Comparison of ENCODE assay signal across 26 cellular contexts in genomic region chr21:32406405-32406804, GRCh38. TPM values are rescaled to one million over a fixed set of nuclear protein-coding genes. Genes with fewer than 3 reads are reported as not detected.
DNase-seq lines count a peak whose midpoint lies in the region; ATAC-seq, FAIRE-seq and TF ChIP-seq lines count a peak whose summit lies in the region.
"Had no signal": no experiment of that assay in that cellular context is flagged by ENCODE, and none has a peak within 500 bp of the region (broad histone marks: within the 10 kb centered on the region; RNA-seq: fewer than 3 reads in every experiment).

No MANE protein-coding gene starts in this region.

- H3K4me3 ChIP-seq in astrocyte (ENCODE audit: insufficient read depth, low read depth, low read length) (no peak overlapping the region), small intestine (ENCODE audit: low read depth in 1 of 2, low read length in 2 of 2) (no peak overlapping the region), PC-9 (no peak overlapping the region)
- H3K4me3 ChIP-seq: HAP-1 had no signal

- H2AFZ ChIP-seq in astrocyte (ENCODE audit: low read depth, low read length) (peak overlapping the region; percentile 26), PC-9 (no peak overlapping the region)

- TF ChIP-seq CTCF in astrocyte (IDR thresholded peaks at IDR 0.05; ENCODE audit: insufficient read depth, low read depth, low read length) (no peak), PC-9 (conservative IDR thresholded peaks at IDR 0.05) (no peak)

- H3K9me3 Mint-ChIP-seq in activated CD8-positive, alpha-beta memory T cell treated with anti-CD3 and anti-CD28 coated beads, Interleukin-2, amount 10 ng/mL, durations not matched to agents 7 days and 5 days (ENCODE audit: low read depth) = no peaks in the 10 kb centered on the region
- H3K9me3 Mint-ChIP-seq in astrocyte (ENCODE audit: unreplicated experiment) (no peaks in the 10 kb centered on the region), immature natural killer cell (no peaks in the 10 kb centered on the region)
- H3K9me3 Mint-ChIP-seq: activated naive CD4-positive, alpha-beta T cell treated with anti-CD3 and anti-CD28 coated beads, Interleukin-2, amount 50 U/mL, for 24 hours; nephron progenitor cell; stimulated activated memory B cell treated with anti-CD40 and anti-IgM and Interleukin-4, amounts not matched to agents 10 μg/mL and 1 μg/mL and 100 μg/mL, for 72 hours had no signal

- no peak for DNase-seq in activated CD8-positive, alpha-beta memory T cell treated with anti-CD3 and anti-CD28 coated beads, Interleukin-2, amount 10 ng/mL, durations not matched to agents 7 days and 5 days
- no peak for DNase-seq in activated CD8-positive, alpha-beta memory T cell treated with anti-CD3 and anti-CD28 coated beads for 24 hours
- DNase-seq in astrocyte (ENCODE audit: low read depth) (no peak), immature natural killer cell (no peak), small intestine (peak; percentile 76), GDM1 (lab: John Stamatoyannopoulos, UW) (no peak), PC-9 (no peak)
- DNase-seq in NK-92 treated with Interleukin-12 subunit alpha and Interleukin-12 subunit beta, amount 100 ng/mL, for 24 hours (lab: John Stamatoyannopoulos, UW) = no peak
- DNase-seq: 8988T; activated CD4-positive, alpha-beta T cell treated with anti-CD3 and anti-CD28 coated beads, Interleukin-2, amount 50 U/mL, for 48 hours; amniotic stem cell; brain microvascular endothelial cell; C1 segment of cervical spinal cord; COR-L47; DMS53; hypothalamus; MV-4-11; NCI-H1436 treated with DMSO at 0.1 percent for 48 hours; NCI-H226; nephron progenitor cell; T-helper 17 cell had no signal

- H3K9me3 ChIP-seq in astrocyte (ENCODE audit: insufficient read depth, low read depth, low read length) (no peaks in the 10 kb centered on the region), small intestine (ENCODE audit: control insufficient read depth, low read depth) (no peaks in the 10 kb centered on the region), PC-9 (ENCODE audit: insufficient read depth, low read depth) (no peaks in the 10 kb centered on the region)
- H3K9me3 ChIP-seq: HAP-1 had no signal

- H3K4me2 ChIP-seq in astrocyte (ENCODE audit: low read length) (no peak overlapping the region), PC-9 (no peak overlapping the region)

- no peak for ATAC-seq in activated CD8-positive, alpha-beta memory T cell treated with anti-CD3 and anti-CD28 coated beads, Interleukin-2, amount 10 ng/mL, durations not matched to agents 7 days and 5 days
- ATAC-seq: activated CD4-positive, CD25-positive, alpha-beta regulatory T cell treated with anti-CD3 and anti-CD28 coated beads, Interleukin-2, amount 50 U/mL, for 24 hours; stimulated activated memory B cell treated with anti-CD40 and anti-IgM and Interleukin-4, amounts not matched to agents 10 μg/mL and 1 μg/mL and 100 μg/mL, for 72 hours; T-helper 17 cell had no signal

- CTCF ChIA-PET in activated CD8-positive, alpha-beta memory T cell treated with anti-CD3 and anti-CD28 coated beads, Interleukin-2, amount 10 ng/mL, durations not matched to agents 7 days and 5 days (lab: Charles Lee) = interaction anchor here (2.6 to 7.3 kb wide), 2 partner anchors 163 to 194 kb away, joined by 17 to 66 read pairs; no protein-coding TSS in a partner anchor
- CTCF ChIA-PET in PC-9 (lab: Charles Lee) = no interaction called here

- no peaks in the 10 kb centered on the region for H3K36me3 ChIP-seq in astrocyte (ENCODE audit: insufficient read depth, low read length)
- H3K36me3 ChIP-seq in small intestine (ENCODE audit: control insufficient read depth in 2 of 2, insufficient read depth in 2 of 2, low read length in 2 of 2) = no peaks in the 10 kb centered on the region
- H3K36me3 ChIP-seq in PC-9 (ENCODE audit: low read depth) = no peaks in the 10 kb centered on the region
- H3K36me3 ChIP-seq: brain microvascular endothelial cell, HAP-1 had no signal

- no peaks in the 10 kb centered on the region for H3F3A ChIP-seq in PC-9 (ENCODE audit: insufficient read depth, low read depth)

- no peaks in the 10 kb centered on the region for H3K27me3 Mint-ChIP-seq in activated CD8-positive, alpha-beta memory T cell treated with anti-CD3 and anti-CD28 coated beads, Interleukin-2, amount 10 ng/mL, durations not matched to agents 7 days and 5 days
- peaks cover 35% of the 10 kb centered on the region for H3K27me3 Mint-ChIP-seq in astrocyte (ENCODE audit: low read depth, unreplicated experiment)
- H3K27me3 Mint-ChIP-seq in immature natural killer cell (ENCODE audit: low read depth in 3 of 3) = peaks cover 6 to 14% (median 7%) of the 10 kb centered on the region in 3 donors
- H3K27me3 Mint-ChIP-seq: activated naive CD4-positive, alpha-beta T cell treated with anti-CD3 and anti-CD28 coated beads, Interleukin-2, amount 50 U/mL, for 24 hours; T-helper 17 cell had no signal

- peaks cover 2% of the 10 kb centered on the region for H3K4me1 ChIP-seq in astrocyte (ENCODE audit: insufficient read depth, low read length)
- H3K4me1 ChIP-seq in small intestine (ENCODE audit: control insufficient read depth in 2 of 2, insufficient read depth in 1 of 2, low read depth in 1 of 2, low read length in 1 of 2) = peaks cover 0 to 3% of the 10 kb centered on the region in 2 donors
- H3K4me1 ChIP-seq in PC-9 (replicated peaks; ENCODE audit: insufficient read depth) = no peaks in the 10 kb centered on the region

- H3K9ac ChIP-seq in astrocyte (ENCODE audit: low read length) = no peak overlapping the region

- H3K27me3 ChIP-seq in astrocyte (ENCODE audit: insufficient read depth, low read length) (no peaks in the 10 kb centered on the region), small intestine (ENCODE audit: control insufficient read depth in 2 of 2, insufficient read depth in 2 of 2, low read length in 2 of 2) (no peaks in the 10 kb centered on the region), PC-9 (ENCODE audit: insufficient read depth, low read depth) (peaks cover 10% of the 10 kb centered on the region; the same call in 1 of the 2 replicates)
- H3K27me3 ChIP-seq: brain microvascular endothelial cell had no signal

- H3K79me2 ChIP-seq in astrocyte (ENCODE audit: insufficient read depth, low read length) = no peaks in the 10 kb centered on the region
- no peaks in the 10 kb centered on the region for H3K79me2 ChIP-seq in PC-9 (ENCODE audit: low read depth)

- no peak overlapping the region for H3K27ac ChIP-seq in astrocyte (ENCODE audit: low read depth, low read length)
- H3K27ac ChIP-seq in small intestine (ENCODE audit: low read depth in 1 of 2, low read length in 1 of 2) = no peak overlapping the region
- H3K27ac ChIP-seq in PC-9 = no peak overlapping the region
- H3K27ac ChIP-seq: brain microvascular endothelial cell had no signal

- no peak overlapping the region for H3K4me3 Mint-ChIP-seq in activated CD8-positive, alpha-beta memory T cell treated with anti-CD3 and anti-CD28 coated beads, Interleukin-2, amount 10 ng/mL, durations not matched to agents 7 days and 5 days
- H3K4me3 Mint-ChIP-seq in astrocyte (ENCODE audit: unreplicated experiment) = no peak overlapping the region
- peak overlapping the region in 1 of 5 donors; percentile 29 for H3K4me3 Mint-ChIP-seq in immature natural killer cell
- H3K4me3 Mint-ChIP-seq: activated naive CD4-positive, alpha-beta T cell treated with anti-CD3 and anti-CD28 coated beads, Interleukin-2, amount 50 U/mL, for 24 hours; nephron progenitor cell; stimulated activated memory B cell treated with anti-CD40 and anti-IgM and Interleukin-4, amounts not matched to agents 10 μg/mL and 1 μg/mL and 100 μg/mL, for 72 hours; T-helper 17 cell had no signal

- peak overlapping the region; percentile 63 for H3K27ac Mint-ChIP-seq in activated CD8-positive, alpha-beta memory T cell treated with anti-CD3 and anti-CD28 coated beads, Interleukin-2, amount 10 ng/mL, durations not matched to agents 7 days and 5 days
- H3K27ac Mint-ChIP-seq in astrocyte (ENCODE audit: unreplicated experiment) (no peak overlapping the region), immature natural killer cell (peak overlapping the region in 5 of 6 donors; percentile 28 to 76 (median 35))
- H3K27ac Mint-ChIP-seq: activated naive CD4-positive, alpha-beta T cell treated with anti-CD3 and anti-CD28 coated beads, Interleukin-2, amount 50 U/mL, for 24 hours; nephron progenitor cell; stimulated activated memory B cell treated with anti-CD40 and anti-IgM and Interleukin-4, amounts not matched to agents 10 μg/mL and 1 μg/mL and 100 μg/mL, for 72 hours; T-helper 17 cell had no signal

- H3K9me2 ChIP-seq in PC-9 (ENCODE audit: insufficient read depth) = no peaks in the 10 kb centered on the region

- BruUV-seq in PC-9 (replicated peaks; lab: Mats Ljungman, UMichigan) = no TSS peak

- POLR2A ChIA-PET in PC-9 (lab: Charles Lee; ENCODE audit: unreplicated experiment) = no interaction called here

- H4K20me1 ChIP-seq in astrocyte (ENCODE audit: insufficient read depth, low read length) (no peaks in the 10 kb centered on the region), PC-9 (ENCODE audit: insufficient read depth) (no peaks in the 10 kb centered on the region)

- peaks cover 44% of the 10 kb centered on the region for H3K4me1 Mint-ChIP-seq in activated CD8-positive, alpha-beta memory T cell treated with anti-CD3 and anti-CD28 coated beads, Interleukin-2, amount 10 ng/mL, durations not matched to agents 7 days and 5 days
- peaks cover 3% of the 10 kb centered on the region for H3K4me1 Mint-ChIP-seq in astrocyte (ENCODE audit: low read depth, unreplicated experiment)
- peaks cover 56 to 66% of the 10 kb centered on the region in 2 donors for H3K4me1 Mint-ChIP-seq in immature natural killer cell
- H3K4me1 Mint-ChIP-seq: nephron progenitor cell had no signal

- FAIRE-seq in astrocyte (lab: Jason Lieb, UNC) = no peak
- no peak for FAIRE-seq in small intestine (lab: Jason Lieb, UNC)

- H3K36me3 Mint-ChIP-seq in activated CD8-positive, alpha-beta memory T cell treated with anti-CD3 and anti-CD28 coated beads, Interleukin-2, amount 10 ng/mL, durations not matched to agents 7 days and 5 days = no peaks in the 10 kb centered on the region
- H3K36me3 Mint-ChIP-seq in astrocyte (ENCODE audit: low read depth, unreplicated experiment) (no peaks in the 10 kb centered on the region), immature natural killer cell (no peaks in the 10 kb centered on the region)
- H3K36me3 Mint-ChIP-seq: activated naive CD4-positive, alpha-beta T cell treated with anti-CD3 and anti-CD28 coated beads, Interleukin-2, amount 50 U/mL, for 24 hours; stimulated activated memory B cell treated with anti-CD40 and anti-IgM and Interleukin-4, amounts not matched to agents 10 μg/mL and 1 μg/mL and 100 μg/mL, for 72 hours had no signal

- intact Hi-C loops in PC-9 (cut with micrococcal nuclease; ENCODE audit: unreplicated experiment) = no loop called here

- WGBS in small intestine, 3 donors = 21 to 49% (median 32%) methylated on average over 6 of the region's 6 CpGs

RNA-seq across cellular contexts. Expression of gene EVA1C, which starts 6.1 kb away (rescaled TPM):
- total RNA-seq in activated CD8-positive, alpha-beta memory T cell treated with anti-CD3 and anti-CD28 coated beads, Interleukin-2, amount 10 ng/mL, durations not matched to agents 7 days and 5 days = 1 to 10 TPM; 4.5 to 7.6 TPM
- total RNA-seq in astrocyte (not detected in 2 replicates), PC-9 (2021) (3.0 and 3.1 TPM in 2 replicates)
- polyA plus RNA-seq in immature natural killer cell (10 to 100 TPM in 2 of 3 donors, 1 to 10 TPM in 1; 9.0 to 33.8 (median 20.0) TPM), small intestine (10 to 100 TPM; 13.5 to 33.5 (median 18.6) TPM)
- total RNA-seq: G401 had no signal

RNA-seq across cellular contexts. Expression of gene URB1, which starts 13.6 kb away (rescaled TPM):
- 10 to 100 TPM; 17.5 to 28.3 TPM for total RNA-seq in activated CD8-positive, alpha-beta memory T cell treated with anti-CD3 and anti-CD28 coated beads, Interleukin-2, amount 10 ng/mL, durations not matched to agents 7 days and 5 days
- total RNA-seq in astrocyte (17.8 and 19.2 TPM in 2 replicates), PC-9 (2021) (11.0 TPM in 2 replicates)
- polyA plus RNA-seq in immature natural killer cell (1 to 10 TPM; 1.1 to 2.3 (median 1.3) TPM), small intestine (1 to 10 TPM in 1 of 3 donors, under 1 TPM in 2; 0.67 to 6.0 (median 0.81) TPM)
